Comparison of ENCODE assay signal across 1 cellular context in genomic region chr20:461254-462198, GRCh38.
TF ChIP-seq lines count a peak whose summit lies in the region.

No MANE protein-coding gene starts in this region.

TF ChIP-seq in HepG2, 621 proteins besides CTCF, POLR2A, EP300 and RAD21 (continued from another document and continues in another):
- no peak for TF ChIP-seq ZHX2 (IDR thresholded peaks at IDR 0.05; ENCODE audit: low read depth)
- peak; percentile 27 for TF ChIP-seq ZHX2 (CRISPR knock-in tag; IDR thresholded peaks at IDR 0.05; ENCODE audit: borderline replicate concordance)
- TF ChIP-seq ONECUT2 (CRISPR knock-in tag; IDR thresholded peaks at IDR 0.05), result 0 out of 2 replicates have a peak, but pooled peaks have one; percentile 31
- TF ChIP-seq ZNF362 (CRISPR knock-in tag; IDR thresholded peaks at IDR 0.05; ENCODE audit: borderline replicate concordance), result no peak
- no peak; the same call in 1 of the 2 replicates for TF ChIP-seq NAIF1 (CRISPR knock-in tag; IDR thresholded peaks at IDR 0.05; ENCODE audit: borderline replicate concordance)
- TF ChIP-seq NONO (IDR thresholded peaks at IDR 0.05), result no peak
- no peak for TF ChIP-seq NONO (CRISPR knock-in tag; conservative IDR thresholded peaks at IDR 0.05)
- no peak for TF ChIP-seq NBN (conservative IDR thresholded peaks at IDR 0.05)
- TF ChIP-seq KDM1A (CRISPR knock-in tag; IDR thresholded peaks at IDR 0.05), result peak; percentile 93
- TF ChIP-seq HIVEP1 (CRISPR knock-in tag; IDR thresholded peaks at IDR 0.05), result 0 out of 2 replicates have a peak, but pooled peaks have one; percentile 47
- TF ChIP-seq POLR2AphosphoS5 (IDR thresholded peaks at IDR 0.05; ENCODE audit: low read depth, low read length), result no peak; the same call in 1 of the 2 replicates
- TF ChIP-seq GPN1 (CRISPR knock-in tag; IDR thresholded peaks at IDR 0.05; ENCODE audit: borderline replicate concordance), result no peak
- no peak for TF ChIP-seq RFX3 (CRISPR knock-in tag; IDR thresholded peaks at IDR 0.05)
- TF ChIP-seq NPAS2 (CRISPR knock-in tag; IDR thresholded peaks at IDR 0.05; ENCODE audit: borderline replicate concordance), result no peak
- no peak for TF ChIP-seq ZNF264 (CRISPR knock-in tag; IDR thresholded peaks at IDR 0.05)
- no peak for TF ChIP-seq SMAD9 (CRISPR knock-in tag; IDR thresholded peaks at IDR 0.05)
- TF ChIP-seq ZNF274 (CRISPR knock-in tag; IDR thresholded peaks at IDR 0.05), result no peak; the same call in 1 of the 2 replicates
- no peak for TF ChIP-seq SRSF1 (optimal IDR thresholded peaks at IDR 0.05; ENCODE audit: low read depth, low read length)
- TF ChIP-seq NCOA2 (CRISPR knock-in tag; IDR thresholded peaks at IDR 0.05), result no peak
- no peak for TF ChIP-seq GTF2F1 (IDR thresholded peaks at IDR 0.05; ENCODE audit: low read length)
- no peak for TF ChIP-seq TEAD2 (CRISPR knock-in tag; IDR thresholded peaks at IDR 0.05)
- no peak; the same call in 1 of the 2 replicates for TF ChIP-seq ZNF768 (CRISPR knock-in tag; IDR thresholded peaks at IDR 0.05)
- peak; percentile 24 for TF ChIP-seq PTBP1 (IDR thresholded peaks at IDR 0.05; ENCODE audit: low read depth, low read length, poor library complexity, severe bottlenecking)
- TF ChIP-seq MXD4 (CRISPR knock-in tag; IDR thresholded peaks at IDR 0.05), result no peak
- TF ChIP-seq NFYC (CRISPR knock-in tag; IDR thresholded peaks at IDR 0.05), result no peak; the same call in 1 of the 2 replicates
- peak; percentile 16; the same call in 1 of the 2 replicates for TF ChIP-seq ZNF724P (CRISPR knock-in tag; IDR thresholded peaks at IDR 0.05; ENCODE audit: borderline replicate concordance)
- no peak for TF ChIP-seq ZNF747 (CRISPR knock-in tag; IDR thresholded peaks at IDR 0.05; ENCODE audit: borderline replicate concordance)
- peak; percentile 46; the same call in 1 of the 2 replicates for TF ChIP-seq ZNF329 (CRISPR knock-in tag; IDR thresholded peaks at IDR 0.05; ENCODE audit: low read depth)
- no peak; the same call in 1 of the 2 replicates for TF ChIP-seq ZNF337 (CRISPR knock-in tag; IDR thresholded peaks at IDR 0.05; ENCODE audit: borderline replicate concordance, low read depth)
- TF ChIP-seq ZNF670 (CRISPR knock-in tag; IDR thresholded peaks at IDR 0.05; ENCODE audit: borderline replicate concordance), result no peak
- no peak; the same call in 1 of the 2 replicates for TF ChIP-seq ATF7-NPFF (CRISPR knock-in tag; IDR thresholded peaks at IDR 0.05; ENCODE audit: low read depth)
- peak; percentile 47 for TF ChIP-seq KDM2A (CRISPR knock-in tag; IDR thresholded peaks at IDR 0.05; ENCODE audit: borderline replicate concordance, low read depth)
- 0 out of 2 replicates have a peak, but pooled peaks have one; percentile 2 for TF ChIP-seq ATF2 (CRISPR knock-in tag; IDR thresholded peaks at IDR 0.05)
- TF ChIP-seq ZNF407 (CRISPR knock-in tag; IDR thresholded peaks at IDR 0.05; ENCODE audit: not compliant biosample characterization), result peak; percentile 66
- TF ChIP-seq ESRRA (CRISPR knock-in tag; IDR thresholded peaks at IDR 0.05; ENCODE audit: low read depth), result no peak
- TF ChIP-seq ELF4 (CRISPR knock-in tag; IDR thresholded peaks at IDR 0.05; ENCODE audit: borderline replicate concordance), result 0 out of 2 replicates have a peak, but pooled peaks have one; percentile 64
- TF ChIP-seq E2F5 (CRISPR knock-in tag; conservative IDR thresholded peaks at IDR 0.05), result peak; percentile 60; the same call in 1 of the 2 replicates
- TF ChIP-seq ZNF432 (CRISPR knock-in tag; IDR thresholded peaks at IDR 0.05; ENCODE audit: borderline replicate concordance), result no peak
- no peak for TF ChIP-seq NR1H2 (CRISPR knock-in tag; IDR thresholded peaks at IDR 0.05; ENCODE audit: borderline replicate concordance, low read depth)
- no peak for TF ChIP-seq GATA4 (IDR thresholded peaks at IDR 0.05; ENCODE audit: borderline replicate concordance, low read depth)
- TF ChIP-seq ZNF597 (CRISPR knock-in tag; IDR thresholded peaks at IDR 0.05), result no peak
